ENCODE assay signal across 13 cellular contexts in the genomic region with DNA sequence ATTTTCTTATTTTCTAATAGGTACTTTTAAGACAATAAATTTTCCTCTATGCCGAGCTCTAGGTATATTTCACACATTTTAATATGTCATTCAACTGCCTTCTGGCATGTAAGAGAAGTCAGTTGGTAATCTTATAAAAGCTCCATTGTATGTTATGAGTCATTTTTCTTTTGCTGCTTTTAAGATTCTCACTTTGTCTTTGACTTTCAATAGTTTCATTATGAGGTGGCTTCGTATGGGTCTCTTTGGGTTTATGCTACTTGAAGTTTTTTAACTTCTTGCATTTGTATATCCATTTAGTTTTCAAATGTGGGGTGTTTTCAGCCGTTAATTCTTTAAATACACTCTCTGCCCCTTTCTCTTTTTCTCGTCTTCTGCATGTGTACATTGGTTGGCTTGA.
DNase-seq lines count a peak whose midpoint lies in the region; ATAC-seq lines count a peak whose summit lies in the region.
"Had no signal": no experiment of that assay in that cellular context is flagged by ENCODE, and none has a peak within 500 bp of the region (broad histone marks: within the 10 kb centered on the region; RNA-seq: fewer than 3 reads in every experiment).

No MANE protein-coding gene starts in this region.

- peaks cover 26% of the 10 kb centered on the region for H3K27me3 Mint-ChIP-seq in activated T-cell treated with anti-CD3 and anti-CD28 coated beads, Interleukin-2, amount 50 U/mL, for 72 hours (ENCODE audit: low read depth)
- peaks cover 0 to 3% of the 10 kb centered on the region in 2 donors for H3K27me3 Mint-ChIP-seq in stimulated activated naive B cell treated with anti-CD40 and anti-IgM and Interleukin-4, amounts not matched to agents 10 μg/mL and 1 μg/mL and 100 μg/mL, for 72 hours
- H3K27me3 Mint-ChIP-seq in immature natural killer cell (ENCODE audit: low read depth in 3 of 3), result peaks cover under 1 to 3% (median 1%) of the 10 kb centered on the region in 3 donors

- ATAC-seq in activated T-cell treated with anti-CD3 and anti-CD28 coated beads, Interleukin-2, amount 50 U/mL, for 72 hours (replicated peaks in 1 of 2), result peak; percentile 77 to 83
- ATAC-seq in HG02571 (IDR thresholded peaks at IDR 0.05; ENCODE audit: unreplicated experiment), result peak; percentile 97
- peak; percentile 92 for ATAC-seq in HG03469 (IDR thresholded peaks at IDR 0.05; ENCODE audit: unreplicated experiment)
- ATAC-seq in stimulated activated naive B cell treated with anti-CD40 and anti-IgM and Interleukin-4, amounts not matched to agents 10 μg/mL and 1 μg/mL and 100 μg/mL, for 72 hours (replicated peaks), result peak; percentile 69 to 82
- ATAC-seq: left ventricle myocardium superior had no signal

- H3K4me3 Mint-ChIP-seq in activated T-cell treated with anti-CD3 and anti-CD28 coated beads, Interleukin-2, amount 50 U/mL, for 72 hours, result peak overlapping the region in 1 of 2 donors; percentile 8
- no peak overlapping the region for H3K4me3 Mint-ChIP-seq in stimulated activated naive B cell treated with anti-CD40 and anti-IgM and Interleukin-4, amounts not matched to agents 10 μg/mL and 1 μg/mL and 100 μg/mL, for 72 hours
- no peak overlapping the region for H3K4me3 Mint-ChIP-seq in immature natural killer cell
- H3K4me3 Mint-ChIP-seq: stimulated activated naive CD8-positive, alpha-beta T cell treated with anti-CD3 and anti-CD28 coated beads, Interleukin-15, Interleukin-2, amounts not matched to agents 100 ng/mL and 50 ng/mL, for 24 hours had no signal

- DNase-seq in activated T-cell treated with anti-CD3 and anti-CD28 coated beads, Interleukin-2, amount 50 U/mL, for 72 hours, result no peak
- DNase-seq in activated T-cell treated with anti-CD3 and anti-CD28 coated beads for 4 hours (no peak), NCI-H2196 treated with DMSO at 0.1 percent for 48 hours (lab: John Stamatoyannopoulos, UW; ENCODE audit: unreplicated experiment) (no peak), inferior parietal cortex (ENCODE audit: extremely low spot score) (no peak), immature natural killer cell (no peak)
- DNase-seq in stimulated activated naive B cell treated with anti-CD40 and anti-IgM and Interleukin-4, amounts not matched to agents 10 μg/mL and 1 μg/mL and 100 μg/mL, for 72 hours, result no peak
- DNase-seq: activated effector memory CD4-positive, alpha-beta T cell treated with Interleukin-2 at 50 U/mL for 16 hours; left ventricle myocardium superior; MM.1S; SW 1271 had no signal

- H3K9me3 Mint-ChIP-seq in activated T-cell treated with anti-CD3 and anti-CD28 coated beads, Interleukin-2, amount 50 U/mL, for 72 hours, result no peaks in the 10 kb centered on the region
- peaks cover under 1 to 2% of the 10 kb centered on the region in 2 donors for H3K9me3 Mint-ChIP-seq in stimulated activated naive B cell treated with anti-CD40 and anti-IgM and Interleukin-4, amounts not matched to agents 10 μg/mL and 1 μg/mL and 100 μg/mL, for 72 hours
- H3K9me3 Mint-ChIP-seq in immature natural killer cell, result no peaks in the 10 kb centered on the region
- H3K9me3 Mint-ChIP-seq: stimulated activated naive CD8-positive, alpha-beta T cell treated with anti-CD3 and anti-CD28 coated beads, Interleukin-15, Interleukin-2, amounts not matched to agents 100 ng/mL and 50 ng/mL, for 24 hours had no signal

- peaks cover 36% of the 10 kb centered on the region for H3K4me1 Mint-ChIP-seq in activated T-cell treated with anti-CD3 and anti-CD28 coated beads, Interleukin-2, amount 50 U/mL, for 72 hours (ENCODE audit: low read depth)
- peaks cover 3 to 6% of the 10 kb centered on the region in 2 donors for H3K4me1 Mint-ChIP-seq in stimulated activated naive B cell treated with anti-CD40 and anti-IgM and Interleukin-4, amounts not matched to agents 10 μg/mL and 1 μg/mL and 100 μg/mL, for 72 hours
- no peaks in the 10 kb centered on the region for H3K4me1 Mint-ChIP-seq in immature natural killer cell

- no peak overlapping the region for H3K27ac Mint-ChIP-seq in activated T-cell treated with anti-CD3 and anti-CD28 coated beads, Interleukin-2, amount 50 U/mL, for 72 hours
- no peak overlapping the region for H3K27ac Mint-ChIP-seq in stimulated activated naive B cell treated with anti-CD40 and anti-IgM and Interleukin-4, amounts not matched to agents 10 μg/mL and 1 μg/mL and 100 μg/mL, for 72 hours
- no peak overlapping the region for H3K27ac Mint-ChIP-seq in immature natural killer cell
- H3K27ac Mint-ChIP-seq: stimulated activated naive CD8-positive, alpha-beta T cell treated with anti-CD3 and anti-CD28 coated beads, Interleukin-15, Interleukin-2, amounts not matched to agents 100 ng/mL and 50 ng/mL, for 24 hours had no signal

- no peaks in the 10 kb centered on the region for H3K36me3 Mint-ChIP-seq in activated T-cell treated with anti-CD3 and anti-CD28 coated beads, Interleukin-2, amount 50 U/mL, for 72 hours (ENCODE audit: insufficient read depth in 2 of 2)
- H3K36me3 Mint-ChIP-seq in stimulated activated naive B cell treated with anti-CD40 and anti-IgM and Interleukin-4, amounts not matched to agents 10 μg/mL and 1 μg/mL and 100 μg/mL, for 72 hours, result no peaks in the 10 kb centered on the region
- H3K36me3 Mint-ChIP-seq in immature natural killer cell, result no peaks in the 10 kb centered on the region
